8 cellular contexts compared by ENCODE assay signal in genomic region chr12:53508534-53509199, GRCh38. TPM values are rescaled to one million over a fixed set of nuclear protein-coding genes. Genes with fewer than 3 reads are reported as not detected.
DNase-seq lines count a peak whose midpoint lies in the region; ATAC-seq and TF ChIP-seq lines count a peak whose summit lies in the region.

No MANE protein-coding gene starts in this region.

- peaks cover 3 to 19% (median 8%) of the 10 kb centered on the region in 4 donors for H3K4me1 Mint-ChIP-seq in naive thymus-derived CD8-positive, alpha-beta T cell

- peaks cover 0 to 39% (median 1%) of the 10 kb centered on the region in 3 donors for H3K36me3 Mint-ChIP-seq in naive thymus-derived CD8-positive, alpha-beta T cell

- intact Hi-C loops in PC-3 (cut with micrococcal nuclease): loop anchor here (2.0 kb wide), 1 partner anchor 184 kb away; no protein-coding TSS in a partner anchor

- H3F3A ChIP-seq in PC-3 (ENCODE audit: low read length, unreplicated experiment): no peaks in the 10 kb centered on the region

- peak; percentile 92 for ATAC-seq in GM21619 (IDR thresholded peaks at IDR 0.05; ENCODE audit: unreplicated experiment)
- ATAC-seq in PC-3: peak; percentile 79
- peak; percentile 97 to 99 for ATAC-seq in naive thymus-derived CD8-positive, alpha-beta T cell

- H3K27me3 Mint-ChIP-seq in naive thymus-derived CD8-positive, alpha-beta T cell: no peaks in the 10 kb centered on the region

- no TSS peak for BruUV-seq in PC-3 (replicated peaks; lab: Mats Ljungman, UMichigan)

- no peaks in the 10 kb centered on the region for H3K9me3 ChIP-seq in PC-3 (ENCODE audit: low read length)

- TF ChIP-seq CTCF in PC-3 (conservative IDR thresholded peaks at IDR 0.05; ENCODE audit: low read depth, low read length) (peak; percentile 93), epithelial cell of proximal tubule (conservative IDR thresholded peaks at IDR 0.05; ENCODE audit: low read depth, low read length) (peak; percentile 97)

- H3K4me3 Mint-ChIP-seq in naive thymus-derived CD8-positive, alpha-beta T cell: no peak overlapping the region

- H3K4me2 ChIP-seq in PC-3 (ENCODE audit: low read length): no peak overlapping the region

- H3K27ac Mint-ChIP-seq in naive thymus-derived CD8-positive, alpha-beta T cell: peak overlapping the region in 6 of 10 donors; percentile 19 to 87 (median 70)

- no peak overlapping the region for H3K4me3 ChIP-seq in PC-3 (ENCODE audit: low read length)
- H3K4me3 ChIP-seq in epithelial cell of proximal tubule (ENCODE audit: low read depth, low read length): no peak overlapping the region

- no peaks in the 10 kb centered on the region for H3K27me3 ChIP-seq in PC-3 (ENCODE audit: low read length)

- no peaks in the 10 kb centered on the region for H4K20me1 ChIP-seq in PC-3 (ENCODE audit: low read length)

- peaks cover 17% of the 10 kb centered on the region for H3K4me1 ChIP-seq in PC-3 (ENCODE audit: insufficient read depth, low read length)

- no peak overlapping the region for H3K27ac ChIP-seq in PC-3 (ENCODE audit: low read length)

- H3K79me2 ChIP-seq in PC-3 (ENCODE audit: low read length): peaks cover 4% of the 10 kb centered on the region; the same call in 1 of the 2 replicates

- no peaks in the 10 kb centered on the region for H3K9me3 Mint-ChIP-seq in naive thymus-derived CD8-positive, alpha-beta T cell

- H2AFZ ChIP-seq in PC-3 (ENCODE audit: low read length): no peak overlapping the region

- H3K9me2 ChIP-seq in PC-3 (replicated peaks; ENCODE audit: low read length): no peaks in the 10 kb centered on the region

- DNase-seq in DMS53 treated with DMSO at 0.1 percent for 48 hours (lab: John Stamatoyannopoulos, UW; ENCODE audit: unreplicated experiment) (peak; percentile 76), KBM-7 (peak; percentile 95), PC-3 (peak; percentile 94), activated T-cell treated with anti-CD3 and anti-CD28 coated beads for 24 hours (ENCODE audit: low read depth) (peak; percentile 77), epithelial cell of proximal tubule (ENCODE audit: low read depth) (no peak)
- DNase-seq in naive thymus-derived CD8-positive, alpha-beta T cell: peak; percentile 65 to 89 (median 78)
- DNase-seq in stimulated activated naive CD4-positive, alpha-beta T cell treated with Interleukin-2 at 50 U/mL for 16 hours (lab: John Stamatoyannopoulos, UW): peak; percentile 72

- H3K36me3 ChIP-seq in PC-3 (ENCODE audit: low read depth, low read length): peaks cover 16% of the 10 kb centered on the region; the same call in 1 of the 2 replicates

- in situ Hi-C loops in KBM-7 (cut with MboI; ENCODE audit: low pct_unique_long_range_greater_than_20kb, low sequenced_read_pairs): no loop called here

- POLR2A ChIA-PET in PC-3 (lab: Charles Lee; ENCODE audit: unreplicated experiment): no interaction called here
- POLR2A ChIA-PET in naive thymus-derived CD8-positive, alpha-beta T cell (lab: Charles Lee): interaction anchor here (0.5 to 2.0 kb wide), 13 partner anchors 8 to 164 kb away, joined by 3 to 6 read pairs (median 4); partner anchors contain the start of genes MAP3K12, PRR13 and TARBP2

- CTCF ChIA-PET in PC-3 (lab: Charles Lee): interaction anchor here (0.6 to 1.6 kb wide), 8 partner anchors 10 to 156 kb away, joined by 3 to 6 read pairs (median 4); partner anchors contain the start of gene MAP3K12

- no peak overlapping the region for H3K9ac ChIP-seq in PC-3 (ENCODE audit: low read length)

RNA-seq across cellular contexts. Expression of gene NPFF, which starts 1.4 kb away (rescaled TPM):
- total RNA-seq in PC-3 (2014; rRNA removed) (not detected in 2 replicates), epithelial cell of proximal tubule (not detected in 2 replicates)
- total RNA-seq in naive thymus-derived CD8-positive, alpha-beta T cell: not detected
- polyA plus RNA-seq in naive thymus-derived CD8-positive, alpha-beta T cell: not detected

RNA-seq across cellular contexts. Expression of gene TARBP2, which starts 7.6 kb away (rescaled TPM):
- 82.0 and 98.9 TPM in 2 replicates for total RNA-seq in PC-3 (2014; rRNA removed)
- total RNA-seq in epithelial cell of proximal tubule: 51.9 and 78.2 TPM in 2 replicates
- 10 to 100 TPM; 45.2 to 46.1 TPM for total RNA-seq in naive thymus-derived CD8-positive, alpha-beta T cell
- polyA plus RNA-seq in naive thymus-derived CD8-positive, alpha-beta T cell: 10 to 100 TPM; 27.0 to 32.1 (median 27.9) TPM

RNA-seq across cellular contexts. Expression of gene MAP3K12, which starts 9.4 kb away (rescaled TPM):
- total RNA-seq in PC-3 (2014; rRNA removed) (8.5 and 9.6 TPM in 2 replicates), epithelial cell of proximal tubule (5.8 and 16.7 TPM in 2 replicates)
- total RNA-seq in naive thymus-derived CD8-positive, alpha-beta T cell: 10 to 100 TPM; 17.2 to 23.8 TPM
- 1 to 10 TPM; 2.4 to 3.9 (median 3.4) TPM for polyA plus RNA-seq in naive thymus-derived CD8-positive, alpha-beta T cell

RNA-seq across cellular contexts. Expression of gene PCBP2, which starts 56.8 kb away (rescaled TPM):
- 204 and 306 TPM in 2 replicates for total RNA-seq in PC-3 (2014; rRNA removed)
- 153 and 169 TPM in 2 replicates for total RNA-seq in epithelial cell of proximal tubule
- total RNA-seq in naive thymus-derived CD8-positive, alpha-beta T cell: 100 to 1,000 TPM; 858 to 917 TPM
- polyA plus RNA-seq in naive thymus-derived CD8-positive, alpha-beta T cell: 100 to 1,000 TPM; 143 to 157 (median 152) TPM
